In genomic region chr12:113955109-113955970, GRCh38 we compare ENCODE assay signal across 9 cellular contexts. TPM values are rescaled to one million over a fixed set of nuclear protein-coding genes. Genes with fewer than 3 reads are reported as not detected.
DNase-seq lines count a peak whose midpoint lies in the region; ATAC-seq and TF ChIP-seq lines count a peak whose summit lies in the region.
"Had no signal": no experiment of that assay in that cellular context is flagged by ENCODE, and none has a peak within 500 bp of the region (broad histone marks: within the 10 kb centered on the region; RNA-seq: fewer than 3 reads in every experiment).

No MANE protein-coding gene starts in this region.

- DNase-seq in NCI-H748 (lab: John Stamatoyannopoulos, UW; ENCODE audit: unreplicated experiment) = peak; percentile 13
- DNase-seq in NCI-H748 treated with DMSO at 0.1 percent for 48 hours (lab: John Stamatoyannopoulos, UW) = no peak
- peak; percentile 24 for DNase-seq in NCI-H510A (lab: John Stamatoyannopoulos, UW)
- DNase-seq in chondrocyte (ENCODE audit: low spot score) = no peak
- no peak for DNase-seq in retinal pigment epithelial cell (ENCODE audit: low read depth)
- no peak for DNase-seq in CD8-positive, alpha-beta memory T cell
- no peak for DNase-seq in effector memory CD8-positive, alpha-beta T cell
- DNase-seq: sigmoid colon had no signal

- CTCF ChIA-PET in CD8-positive, alpha-beta memory T cell (lab: Charles Lee) = interaction anchor here (1.4 kb wide), 1 partner anchor 11 kb away, joined by 6 read pairs; the partner anchor contains the start of gene RBM19

- no peaks in the 10 kb centered on the region for H3K4me1 Mint-ChIP-seq in chondrocyte (ENCODE audit: low read depth)
- peaks cover 0 to 1% (median 0%) of the 10 kb centered on the region in 3 donors for H3K4me1 Mint-ChIP-seq in CD8-positive, alpha-beta memory T cell
- H3K4me1 Mint-ChIP-seq in effector memory CD8-positive, alpha-beta T cell (ENCODE audit: low read depth in 2 of 2) = no peaks in the 10 kb centered on the region

- no peaks in the 10 kb centered on the region for H3K27me3 ChIP-seq in CD8-positive, alpha-beta memory T cell (ENCODE audit: insufficient read depth, low read length, poor library complexity, severe bottlenecking)
- H3K27me3 ChIP-seq: sigmoid colon had no signal

- no peaks in the 10 kb centered on the region for H3K4me1 ChIP-seq in CD8-positive, alpha-beta memory T cell (ENCODE audit: insufficient read depth, low read length)
- H3K4me1 ChIP-seq: sigmoid colon had no signal

- peaks cover 73% of the 10 kb centered on the region for H3K36me3 ChIP-seq in CD8-positive, alpha-beta memory T cell (ENCODE audit: insufficient read depth, low read length)

- no peak for ATAC-seq in GM19351 (IDR thresholded peaks at IDR 0.05; ENCODE audit: unreplicated experiment)
- no peak for ATAC-seq in effector memory CD8-positive, alpha-beta T cell (replicated peaks)

- peaks cover 33% of the 10 kb centered on the region for H3K36me3 Mint-ChIP-seq in chondrocyte (ENCODE audit: low read depth)
- H3K36me3 Mint-ChIP-seq in CD8-positive, alpha-beta memory T cell = peaks cover 5 to 99% (median 27%) of the 10 kb centered on the region in 3 donors
- peaks cover 72% of the 10 kb centered on the region for H3K36me3 Mint-ChIP-seq in effector memory CD8-positive, alpha-beta T cell (ENCODE audit: insufficient read depth)

- H3K27me3 Mint-ChIP-seq in chondrocyte (ENCODE audit: low read depth) = no peaks in the 10 kb centered on the region
- H3K27me3 Mint-ChIP-seq in CD8-positive, alpha-beta memory T cell = no peaks in the 10 kb centered on the region
- no peaks in the 10 kb centered on the region for H3K27me3 Mint-ChIP-seq in effector memory CD8-positive, alpha-beta T cell

- no peak overlapping the region for H3K4me3 Mint-ChIP-seq in chondrocyte (ENCODE audit: unreplicated experiment)
- H3K4me3 Mint-ChIP-seq in CD8-positive, alpha-beta memory T cell = no peak overlapping the region
- H3K4me3 Mint-ChIP-seq in effector memory CD8-positive, alpha-beta T cell = no peak overlapping the region

- POLR2A ChIA-PET in CD8-positive, alpha-beta memory T cell (lab: Charles Lee) = no interaction called here

- no peaks in the 10 kb centered on the region for H3K9me3 ChIP-seq in CD8-positive, alpha-beta memory T cell (ENCODE audit: low read length)
- H3K9me3 ChIP-seq: sigmoid colon had no signal

- H3K9me3 Mint-ChIP-seq in chondrocyte (ENCODE audit: low read depth) = no peaks in the 10 kb centered on the region
- no peaks in the 10 kb centered on the region for H3K9me3 Mint-ChIP-seq in CD8-positive, alpha-beta memory T cell
- H3K9me3 Mint-ChIP-seq in effector memory CD8-positive, alpha-beta T cell = no peaks in the 10 kb centered on the region

- no peak overlapping the region for H3K27ac Mint-ChIP-seq in chondrocyte (ENCODE audit: unreplicated experiment)
- peak overlapping the region in 2 of 8 donors; percentile 29 to 51 for H3K27ac Mint-ChIP-seq in CD8-positive, alpha-beta memory T cell
- no peak overlapping the region for H3K27ac Mint-ChIP-seq in effector memory CD8-positive, alpha-beta T cell

- no peak overlapping the region for H3K27ac ChIP-seq in CD8-positive, alpha-beta memory T cell (ENCODE audit: low read depth, low read length)
- H3K27ac ChIP-seq: sigmoid colon had no signal

- TF ChIP-seq CTCF in chondrocyte (IDR thresholded peaks at IDR 0.05) (peak; percentile 73), retinal pigment epithelial cell (conservative IDR thresholded peaks at IDR 0.05; ENCODE audit: low read depth, low read length) (peak; percentile 71)

- H3K4me3 ChIP-seq in retinal pigment epithelial cell (ENCODE audit: low read length) = no peak overlapping the region
- H3K4me3 ChIP-seq in CD8-positive, alpha-beta memory T cell (ENCODE audit: low read length) = no peak overlapping the region
- H3K4me3 ChIP-seq: sigmoid colon had no signal

RNA-seq across cellular contexts. Expression of gene RBM19, which starts 10.8 kb away (rescaled TPM):
- total RNA-seq in chondrocyte = 16.2 to 20.2 TPM (median 18.6 TPM) in 3 replicates
- total RNA-seq in CD8-positive, alpha-beta memory T cell = 100 to 1,000 TPM; 109 to 114 TPM
- polyA plus RNA-seq in CD8-positive, alpha-beta memory T cell = 12.6 TPM

Comparison
In these comparisons a context has a peak if more than half of its experiments do, and no peak if none do; other contexts are left out.
1. DNase-seq: peak in NCI-H748 (single experiment) and NCI-H510A (single experiment); none in NCI-H748 treated with DMSO at 0.1 percent for 48 hours (single experiment), chondrocyte (single experiment), retinal pigment epithelial cell (single experiment), CD8-positive, alpha-beta memory T cell (0 of 5) and effector memory CD8-positive, alpha-beta T cell (0 of 3).